8 cellular contexts compared by ENCODE assay signal in genomic region chr13:79405831-79406596, GRCh38. TPM values are rescaled to one million over a fixed set of nuclear protein-coding genes. Genes with fewer than 3 reads are reported as not detected.
A peak's percentile ranks its signal among the peaks of the same experiment; 100 is the strongest.
DNase-seq lines count a peak whose midpoint lies in the region; ATAC-seq, FAIRE-seq and TF ChIP-seq lines count a peak whose summit lies in the region.

A gene with protein sequence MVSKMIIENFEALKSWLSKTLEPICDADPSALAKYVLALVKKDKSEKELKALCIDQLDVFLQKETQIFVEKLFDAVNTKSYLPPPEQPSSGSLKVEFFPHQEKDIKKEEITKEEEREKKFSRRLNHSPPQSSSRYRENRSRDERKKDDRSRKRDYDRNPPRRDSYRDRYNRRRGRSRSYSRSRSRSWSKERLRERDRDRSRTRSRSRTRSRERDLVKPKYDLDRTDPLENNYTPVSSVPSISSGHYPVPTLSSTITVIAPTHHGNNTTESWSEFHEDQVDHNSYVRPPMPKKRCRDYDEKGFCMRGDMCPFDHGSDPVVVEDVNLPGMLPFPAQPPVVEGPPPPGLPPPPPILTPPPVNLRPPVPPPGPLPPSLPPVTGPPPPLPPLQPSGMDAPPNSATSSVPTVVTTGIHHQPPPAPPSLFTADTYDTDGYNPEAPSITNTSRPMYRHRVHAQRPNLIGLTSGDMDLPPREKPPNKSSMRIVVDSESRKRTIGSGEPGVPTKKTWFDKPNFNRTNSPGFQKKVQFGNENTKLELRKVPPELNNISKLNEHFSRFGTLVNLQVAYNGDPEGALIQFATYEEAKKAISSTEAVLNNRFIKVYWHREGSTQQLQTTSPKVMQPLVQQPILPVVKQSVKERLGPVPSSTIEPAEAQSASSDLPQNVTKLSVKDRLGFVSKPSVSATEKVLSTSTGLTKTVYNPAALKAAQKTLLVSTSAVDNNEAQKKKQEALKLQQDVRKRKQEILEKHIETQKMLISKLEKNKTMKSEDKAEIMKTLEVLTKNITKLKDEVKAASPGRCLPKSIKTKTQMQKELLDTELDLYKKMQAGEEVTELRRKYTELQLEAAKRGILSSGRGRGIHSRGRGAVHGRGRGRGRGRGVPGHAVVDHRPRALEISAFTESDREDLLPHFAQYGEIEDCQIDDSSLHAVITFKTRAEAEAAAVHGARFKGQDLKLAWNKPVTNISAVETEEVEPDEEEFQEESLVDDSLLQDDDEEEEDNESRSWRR (minus strand): TSS chr13:79406255. CDS start chr13:79405774, 481 bp downstream.

- no peaks in the 10 kb centered on the region for H3K9me3 Mint-ChIP-seq in T-helper 1 cell treated with Interleukin-12 subunit alpha and Interleukin-12 subunit beta and Interleukin-4 antibody, amounts not matched to agents 30 μg/mL and 1 μg/mL, for 36 hours

- no peak for FAIRE-seq in urothelium cell line (lab: Jason Lieb, UNC)

- DNase-seq in GM13976 (ENCODE audit: low spot score) (peak; percentile 94), NCI-H146 treated with DMSO at 0.1 percent for 48 hours (lab: John Stamatoyannopoulos, UW; ENCODE audit: unreplicated experiment) (peak; percentile 95), amniotic stem cell (lab: John Stamatoyannopoulos, UW) (peak; percentile 76), left ventricle myocardium superior (peak; percentile 95), psoas muscle (peak; percentile 91 to 97), urothelium cell line (ENCODE audit: low spot score) (peak; percentile 88)

- H3K36me3 Mint-ChIP-seq in T-helper 1 cell treated with Interleukin-12 subunit alpha and Interleukin-12 subunit beta and Interleukin-4 antibody, amounts not matched to agents 30 μg/mL and 1 μg/mL, for 36 hours (ENCODE audit: low read depth): peaks cover 8% of the 10 kb centered on the region

- peak within 1 kb of the TSS; percentile 72 for H3K4me3 ChIP-seq in psoas muscle

- no peaks in the 10 kb centered on the region for H3K9me3 ChIP-seq in psoas muscle

- no peaks in the 10 kb centered on the region for H3K27me3 ChIP-seq in psoas muscle (ENCODE audit: insufficient read depth in 3 of 3, low read length in 2 of 3)

- no peaks in the 10 kb centered on the region for H3K36me3 ChIP-seq in psoas muscle (ENCODE audit: insufficient read depth in 1 of 2, low read depth in 1 of 2)

- peaks cover 38% of the 10 kb centered on the region for H3K4me1 Mint-ChIP-seq in T-helper 1 cell treated with Interleukin-12 subunit alpha and Interleukin-12 subunit beta and Interleukin-4 antibody, amounts not matched to agents 30 μg/mL and 1 μg/mL, for 36 hours (ENCODE audit: low read depth)

- intact Hi-C loops in left ventricle myocardium superior (cut with micrococcal nuclease): no loop called here
- intact Hi-C loops in psoas muscle (cut with DNase I): loop anchor here in 1 of 2 donors (5.0 kb wide), 2 partner anchors 76 to 931 kb away; partner anchors contain the start of gene NDFIP2

- TF ChIP-seq CTCF in GM13976 (IDR thresholded peaks at IDR 0.05; ENCODE audit: borderline replicate concordance, control extremely low read depth, extremely low read depth, insufficient read depth, missing control alignments) (no peak), psoas muscle (IDR thresholded peaks at IDR 0.05) (peak; percentile 18)

- in situ Hi-C loops in GM13976 (cut with MboI; ENCODE audit: low sequenced_read_pairs, unreplicated experiment): no loop called here

- peaks cover 46% of the 10 kb centered on the region for H3K4me1 ChIP-seq in psoas muscle

- peak within 1 kb of the TSS; percentile 95 for H3K27ac Mint-ChIP-seq in T-helper 1 cell treated with Interleukin-12 subunit alpha and Interleukin-12 subunit beta and Interleukin-4 antibody, amounts not matched to agents 30 μg/mL and 1 μg/mL, for 36 hours

- ATAC-seq in HG02870 (IDR thresholded peaks at IDR 0.05; ENCODE audit: unreplicated experiment): peak; percentile 71
- ATAC-seq in left ventricle myocardium superior: peak; percentile 95
- peak; percentile 92 to 95 (median 92) for ATAC-seq in psoas muscle

- 1% methylated on average over 67 to 72 of the region's 72 CpGs for WGBS in psoas muscle, 3 donors

- peak within 1 kb of the TSS; percentile 92 for H3K4me3 Mint-ChIP-seq in T-helper 1 cell treated with Interleukin-12 subunit alpha and Interleukin-12 subunit beta and Interleukin-4 antibody, amounts not matched to agents 30 μg/mL and 1 μg/mL, for 36 hours

- no peaks in the 10 kb centered on the region for H3K27me3 Mint-ChIP-seq in T-helper 1 cell treated with Interleukin-12 subunit alpha and Interleukin-12 subunit beta and Interleukin-4 antibody, amounts not matched to agents 30 μg/mL and 1 μg/mL, for 36 hours (ENCODE audit: low read depth)

- H3K27ac ChIP-seq in psoas muscle: peak within 1 kb of the TSS; percentile 95

RNA-seq across cellular contexts. Expression of the gene that starts here (rescaled TPM):
- 21.5 TPM for total RNA-seq in left ventricle myocardium superior
- 10 to 100 TPM; 21.4 to 36.5 (median 25.6) TPM for total RNA-seq in psoas muscle
- 10 to 100 TPM in 2 of 3 donors, 1 to 10 TPM in 1; 9.6 to 23.7 (median 17.0) TPM for polyA plus RNA-seq in psoas muscle

Comparison
In these comparisons a context has a peak if more than half of its experiments do, and no peak if none do; other contexts are left out.
1. Peak in every context shown above with its lines: DNase-seq, ATAC-seq, H3K4me3 ChIP-seq and H3K27ac ChIP-seq.